ENCODE assay signal across 34 cellular contexts in the genomic region with DNA sequence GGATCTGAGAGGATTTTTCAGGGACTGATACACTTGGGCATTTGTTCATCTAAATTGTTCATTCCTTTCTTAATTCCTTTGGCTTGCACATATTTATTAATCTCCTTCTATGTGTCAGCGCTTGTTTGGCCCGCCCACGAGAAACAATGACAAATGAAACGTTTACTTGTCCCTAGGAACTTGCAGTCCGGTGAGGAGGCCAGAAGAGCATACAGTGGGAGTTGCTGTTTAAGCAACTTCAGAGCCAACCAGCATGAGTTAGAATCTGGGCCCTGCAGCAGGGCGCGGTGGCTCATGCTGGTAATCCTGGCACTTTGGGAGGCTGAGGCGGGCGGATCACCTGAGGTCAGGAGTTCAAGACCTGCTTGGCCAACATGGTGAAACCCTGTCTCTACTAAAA. TPM values are rescaled to one million over a fixed set of nuclear protein-coding genes. Genes with fewer than 3 reads are reported as not detected.
"Had no signal": no experiment of that assay in that cellular context is flagged by ENCODE, and none has a peak within 500 bp of the region (broad histone marks: within the 10 kb centered on the region; RNA-seq: fewer than 3 reads in every experiment).

No MANE protein-coding gene starts in this region.

- ATAC-seq: activated CD4-positive, alpha-beta T cell treated with anti-CD3 and anti-CD28 coated beads for 36 hours; activated CD8-positive, alpha-beta memory T cell treated with anti-CD3 and anti-CD28 coated beads, Interleukin-2, amount 10 ng/mL, durations not matched to agents 7 days and 5 days; activated CD8-positive, alpha-beta T cell treated with anti-CD3 and anti-CD28 coated beads, Interleukin-2, amount 10 ng/mL, durations not matched to agents 7 days and 5 days; activated naive CD8-positive, alpha-beta T cell treated with anti-CD3 and anti-CD28 coated beads, Interleukin-2, amount 50 U/mL, for 24 hours; body of pancreas; gastroesophageal sphincter; heart right ventricle; T-helper 17 cell had no signal

- H2AFZ ChIP-seq: hepatocyte had no signal

- H3K4me1 ChIP-seq: body of pancreas, colonic mucosa had no signal

- H3K9me3 ChIP-seq: adrenal gland, body of pancreas, colonic mucosa, gastroesophageal sphincter, heart right ventricle had no signal

- H3K4me2 ChIP-seq: hepatocyte had no signal

- H3K4me3 ChIP-seq: adrenal gland, body of pancreas, cardiac muscle cell, colonic mucosa, gastroesophageal sphincter, heart right ventricle, hepatocyte had no signal

- H3K27ac ChIP-seq: adrenal gland, body of pancreas, cardiac muscle cell, colonic mucosa, epithelial cell of prostate, gastroesophageal sphincter, heart right ventricle, hepatocyte, WERI-Rb-1 had no signal

- DNase-seq: activated CD4-positive, alpha-beta memory T cell treated with anti-CD3 and anti-CD28 coated beads for 36 hours; activated CD4-positive, alpha-beta T cell treated with anti-CD3 and anti-CD28 coated beads for 36 hours; activated CD4-positive, alpha-beta T cell treated with anti-CD3 and anti-CD28 coated beads, Interleukin-2, amount 10 ng/mL, durations not matched to agents 24 days and 14 days; activated CD4-positive, CD25-positive, alpha-beta regulatory T cell; activated CD4-positive, CD25-positive, alpha-beta regulatory T cell treated with anti-CD3 and anti-CD28 coated beads, Interleukin-2, amount 50 U/mL, for 72 hours; activated CD8-positive, alpha-beta memory T cell treated with anti-CD3 and anti-CD28 coated beads, Interleukin-2, amount 10 ng/mL, durations not matched to agents 7 days and 5 days; activated CD8-positive, alpha-beta memory T cell treated with anti-CD3 and anti-CD28 coated beads, Interleukin-2, amount 50 U/mL, for 4 hours; activated CD8-positive, alpha-beta T cell treated with anti-CD3 and anti-CD28 coated beads, Interleukin-2, amount 10 ng/mL, durations not matched to agents 7 days and 5 days; activated effector memory CD4-positive, alpha-beta T cell treated with anti-CD3 and anti-CD28 coated beads, Interleukin-2, amount 50 U/mL, for 16 hours; activated naive CD4-positive, alpha-beta T cell treated with anti-CD3 and anti-CD28 coated beads for 36 hours; activated naive CD8-positive, alpha-beta T cell treated with anti-CD3 and anti-CD28 coated beads for 36 hours; activated naive CD8-positive, alpha-beta T cell treated with anti-CD3 and anti-CD28 coated beads, Interleukin-2, amount 50 U/mL, for 24 hours; activated T-cell treated with anti-CD3 and anti-CD28 coated beads, Interleukin-2, amount 50 U/mL, for 1 hour; activated T-cell treated with anti-CD3 and anti-CD28 coated beads, Interleukin-2, amount 50 U/mL, for 48 hours; adrenal gland; amygdala; aorta; body of pancreas; central memory CD4-positive, alpha-beta T cell; cerebellar nuclear complex; colonic mucosa; effector CD8-positive, alpha-beta T cell; foreskin melanocyte; heart right ventricle; T-helper 17 cell; T1000; WERI-Rb-1 had no signal

- H3K36me3 ChIP-seq: adrenal gland, cardiac muscle cell, colonic mucosa, gastroesophageal sphincter, WERI-Rb-1 had no signal

- H3K27me3 ChIP-seq: adrenal gland, body of pancreas, cardiac muscle cell, colonic mucosa, gastroesophageal sphincter, heart right ventricle, hepatocyte had no signal

RNA-seq across cellular contexts. Expression of a gene that starts 18.8 kb away (rescaled TPM):
- total RNA-seq: activated CD4-positive, alpha-beta memory T cell treated with anti-CD3 and anti-CD28 coated beads for 36 hours; activated CD4-positive, alpha-beta T cell treated with anti-CD3 and anti-CD28 coated beads for 36 hours; activated CD4-positive, alpha-beta T cell treated with anti-CD3 and anti-CD28 coated beads, Interleukin-2, amount 10 ng/mL, durations not matched to agents 24 days and 14 days; activated CD8-positive, alpha-beta memory T cell treated with anti-CD3 and anti-CD28 coated beads for 36 hours; activated CD8-positive, alpha-beta memory T cell treated with anti-CD3 and anti-CD28 coated beads, Interleukin-2, amount 10 ng/mL, durations not matched to agents 7 days and 5 days; activated CD8-positive, alpha-beta T cell treated with anti-CD3 and anti-CD28 coated beads, Interleukin-2, amount 10 ng/mL, durations not matched to agents 7 days and 5 days; activated naive CD4-positive, alpha-beta T cell treated with anti-CD3 and anti-CD28 coated beads for 36 hours; activated naive CD8-positive, alpha-beta T cell treated with anti-CD3 and anti-CD28 coated beads for 36 hours; activated T-helper 1 cell treated with anti-CD3 and anti-CD28 coated beads, Interleukin-12 subunit alpha, Interleukin-12 subunit beta, Interleukin-2, Interleukin-4 antibody, amounts not matched to agents 30 ng/mL and 10 ng/mL and 1 ng/mL, durations not matched to agents 14 hours and 24 hours and 36 hours; activated T-helper 2 cell treated with anti-CD3 and anti-CD28 coated beads, Interferon-gamma antibody, Interleukin-2, Interleukin-4, amounts not matched to agents 10 μg/mL and 5 μg/mL and 100 μg/mL, durations not matched to agents 14 hours and 24 hours and 36 hours; T-helper 17 cell had no signal
